Comparison of ENCODE assay signal across 8 cellular contexts in the genomic region with DNA sequence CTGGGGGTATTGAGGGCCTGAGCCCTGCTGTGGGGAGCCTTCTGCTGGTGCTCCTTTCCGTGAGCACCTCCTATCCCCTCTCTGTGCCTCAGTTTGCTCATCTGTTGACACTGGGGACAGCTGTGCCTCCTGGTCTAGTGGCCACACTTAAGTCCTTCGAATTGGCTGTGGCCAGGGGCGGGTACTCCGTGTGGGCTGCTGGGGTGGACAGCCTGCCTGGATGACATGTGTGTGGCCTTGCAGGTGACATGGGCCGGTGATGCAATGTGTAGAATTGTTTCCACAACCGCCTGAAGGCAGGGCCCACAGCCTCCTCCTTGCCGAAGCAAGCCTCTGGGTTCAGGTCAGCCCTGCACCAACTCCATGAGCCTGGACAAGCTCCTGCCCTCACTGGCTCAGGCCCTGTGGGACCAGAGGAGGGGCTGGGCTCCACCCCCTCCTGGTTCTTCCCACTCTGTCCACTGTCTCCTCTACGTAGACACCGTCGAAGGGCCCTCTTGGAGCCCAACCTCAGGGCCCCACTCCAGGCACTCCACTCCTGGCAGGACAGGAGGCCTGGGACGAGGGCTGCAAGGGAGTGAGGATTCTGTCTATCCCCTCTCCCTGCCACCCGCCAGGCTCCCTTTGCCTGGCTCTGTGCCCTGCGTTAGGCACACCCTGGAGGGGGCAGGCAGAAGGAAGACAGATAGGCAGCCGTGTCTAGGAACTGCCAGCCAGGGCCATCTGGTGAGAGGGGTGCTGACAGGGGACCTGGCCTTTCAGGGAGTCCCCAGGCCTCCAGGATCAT. TPM values are rescaled to one million over a fixed set of nuclear protein-coding genes. Genes with fewer than 3 reads are reported as not detected.
DNase-seq lines count a peak whose midpoint lies in the region; ATAC-seq and TF ChIP-seq lines count a peak whose summit lies in the region.

No MANE protein-coding gene starts in this region.

- peak overlapping the region; percentile 84 for H3K27ac ChIP-seq in suprapubic skin

- ATAC-seq in HG02588 (IDR thresholded peaks at IDR 0.05; ENCODE audit: unreplicated experiment), result no peak
- ATAC-seq in HG03045 (IDR thresholded peaks at IDR 0.05; ENCODE audit: unreplicated experiment), result no peak
- no peak for ATAC-seq in HG02798 (IDR thresholded peaks at IDR 0.05; ENCODE audit: poor library complexity, unreplicated experiment)

- no peaks in the 10 kb centered on the region for H3K36me3 ChIP-seq in suprapubic skin

- no peak for TF ChIP-seq CTCF in suprapubic skin (IDR thresholded peaks at IDR 0.05)

- peaks cover 61% of the 10 kb centered on the region for H3K4me1 ChIP-seq in suprapubic skin

- no peak for TF ChIP-seq POLR2A in suprapubic skin (IDR thresholded peaks at IDR 0.05)

- H3K4me3 ChIP-seq in suprapubic skin, result peak overlapping the region; percentile 87

- no CpG with 5 or more reads among the region's 14 CpGs for WGBS in suprapubic skin

- no peaks in the 10 kb centered on the region for H3K9me3 ChIP-seq in suprapubic skin

- peak; percentile 89 for DNase-seq in DMS 273 (lab: John Stamatoyannopoulos, UW; ENCODE audit: unreplicated experiment)
- DNase-seq in NCI-H1694 (lab: John Stamatoyannopoulos, UW), result peak; percentile 52
- DNase-seq in astrocyte of the hippocampus (ENCODE audit: low read depth, low spot score), result peak; percentile 42
- peak; percentile 40 for DNase-seq in kidney tubule cell (ENCODE audit: low spot score)
- peak; percentile 79 to 80 for DNase-seq in suprapubic skin (ENCODE audit: low spot score in 2 of 2)

- no peak for TF ChIP-seq EP300 in suprapubic skin (IDR thresholded peaks at IDR 0.05)

- H3K27me3 ChIP-seq in suprapubic skin, result no peaks in the 10 kb centered on the region

RNA-seq across cellular contexts. Expression of a gene that starts 1.2 kb away (rescaled TPM):
- 100 to 1,000 TPM; 116 to 709 (median 162) TPM for total RNA-seq in suprapubic skin

RNA-seq across cellular contexts. Expression of a gene that starts 38.0 kb away (rescaled TPM):
- 10 to 100 TPM; 21.8 to 36.0 (median 30.8) TPM for total RNA-seq in suprapubic skin

RNA-seq across cellular contexts. Expression of a gene that starts 49.5 kb away (rescaled TPM):
- total RNA-seq in suprapubic skin, result 100 to 1,000 TPM; 122 to 299 (median 196) TPM
